ENCODE assay signal across 22 cellular contexts in genomic region chr9:99049641-99050040, GRCh38.
"Had no signal": no experiment of that assay in that cellular context is flagged by ENCODE, and none has a peak within 500 bp of the region (broad histone marks: within the 10 kb centered on the region; RNA-seq: fewer than 3 reads in every experiment).

No MANE protein-coding gene starts in this region.

- H3K9me3 Mint-ChIP-seq: natural killer cell treated with Interleukin-12 subunit alpha and Interleukin-12 subunit beta and Interleukin-15 and Interleukin-18, amount 100 ng/mL, for 72 hours had no signal

- DNase-seq: activated CD4-positive, alpha-beta T cell treated with anti-CD3 and anti-CD28 coated beads for 48 hours; activated CD4-positive, CD25-positive, alpha-beta regulatory T cell; body of pancreas; central memory CD4-positive, alpha-beta T cell; effector CD8-positive, alpha-beta T cell; gastrocnemius medialis; head of caudate nucleus; mesendoderm; right lobe of liver; stimulated activated CD8-positive, alpha-beta memory T cell treated with anti-CD3 and anti-CD28 coated beads, Interleukin-4, amount 100 ng/mL, for 48 hours; stimulated activated naive CD8-positive, alpha-beta T cell treated with anti-CD3 and anti-CD28 coated beads, Interleukin-15, Interleukin-2, amounts not matched to agents 100 U/mL and 50 U/mL, for 24 hours; T-helper 1 cell; T-helper 9 cell had no signal

- H3K36me3 Mint-ChIP-seq: activated naive CD8-positive, alpha-beta T cell; natural killer cell treated with Interleukin-12 subunit alpha and Interleukin-12 subunit beta and Interleukin-15 and Interleukin-18, amount 100 ng/mL, for 72 hours had no signal

- H3K4me3 ChIP-seq: body of pancreas, gastrocnemius medialis, right lobe of liver, tibial nerve had no signal

- FAIRE-seq: urothelium cell line had no signal

- H3K9me3 ChIP-seq: gastrocnemius medialis, neutrophil, right lobe of liver had no signal

- ATAC-seq: body of pancreas; esophagus mucosa; gastrocnemius medialis; natural killer cell treated with Interleukin-12 subunit alpha and Interleukin-12 subunit beta and Interleukin-15 and Interleukin-18, amount 100 ng/mL, for 72 hours; SK-N-SH treated with all-trans-retinoic acid at 6 μM for 48 hours; stimulated activated naive CD8-positive, alpha-beta T cell treated with anti-CD3 and anti-CD28 coated beads, Interleukin-15, Interleukin-2, amounts not matched to agents 100 U/mL and 50 U/mL, for 24 hours had no signal

- H3K36me3 ChIP-seq: gastrocnemius medialis, neutrophil, right lobe of liver had no signal

- H3K4me1 ChIP-seq: gastrocnemius medialis, parathyroid adenoma, right lobe of liver, tibial nerve had no signal

- H3K27me3 ChIP-seq: body of pancreas, gastrocnemius medialis, right lobe of liver, tibial nerve had no signal

- H3K27me3 Mint-ChIP-seq: activated naive CD8-positive, alpha-beta T cell; natural killer cell treated with Interleukin-12 subunit alpha and Interleukin-12 subunit beta and Interleukin-15 and Interleukin-18, amount 100 ng/mL, for 72 hours had no signal

- H3K27ac Mint-ChIP-seq: activated naive CD8-positive, alpha-beta T cell; dendritic cell treated with granulocyte-macrophage colony-stimulating factor and Interleukin-4, amounts not matched to agents 40 ng/mL and 50 ng/mL, for 4 days had no signal

- H3K27ac ChIP-seq: body of pancreas, gastrocnemius medialis, neutrophil, parathyroid adenoma, right lobe of liver, tibial nerve had no signal

- H3K9ac ChIP-seq: parathyroid adenoma had no signal

- H3K4me3 Mint-ChIP-seq: activated naive CD8-positive, alpha-beta T cell; dendritic cell treated with granulocyte-macrophage colony-stimulating factor and Interleukin-4, amounts not matched to agents 40 ng/mL and 50 ng/mL, for 4 days; natural killer cell treated with Interleukin-12 subunit alpha and Interleukin-12 subunit beta and Interleukin-15 and Interleukin-18, amount 100 ng/mL, for 72 hours had no signal
